1 cellular context compared by ENCODE assay signal in genomic region chr14:103378042-103378854, GRCh38.
TF ChIP-seq lines count a peak whose summit lies in the region.

No MANE protein-coding gene starts in this region.

TF ChIP-seq in K562, 482 proteins besides CTCF, POLR2A, EP300 and RAD21 (continued from another document and continues in another):
- TF ChIP-seq ZNF512 (tag; IDR thresholded peaks at IDR 0.05) = no peak
- TF ChIP-seq CHAMP1 (IDR thresholded peaks at IDR 0.05) = 0 out of 2 replicates have a peak, but pooled peaks have one; percentile 20
- TF ChIP-seq SMARCE1 (IDR thresholded peaks at IDR 0.05) = peak; percentile 92
- no peak for TF ChIP-seq BACH1 (tag; IDR thresholded peaks at IDR 0.05)
- peak; percentile 87 for TF ChIP-seq PML (IDR thresholded peaks at IDR 0.05; ENCODE audit: low read length)
- no peak for TF ChIP-seq PRPF4 (IDR thresholded peaks at IDR 0.05; ENCODE audit: insufficient read depth, low read depth, low read length, poor library complexity, severe bottlenecking)
- peak in 1 of 2 experiments; percentile 31; a peak in 2 of 4 replicates for TF ChIP-seq NRF1 (conservative IDR thresholded peaks at IDR 0.05 in 1 of 2, IDR thresholded peaks at IDR 0.05 in 1 of 2)
- TF ChIP-seq JUN (IDR thresholded peaks at IDR 0.05; ENCODE audit: borderline replicate concordance, low read depth, low read length) = peak; percentile 64; the same call in 1 of the 2 replicates
- no peak for TF ChIP-seq JUN (CRISPR knock-in tag; IDR thresholded peaks at IDR 0.05; ENCODE audit: borderline replicate concordance)
- peak; percentile 55; the same call in 1 of the 2 replicates for TF ChIP-seq ZBED1 (IDR thresholded peaks at IDR 0.05)
- no peak; the same call in 1 of the 2 replicates for TF ChIP-seq ZNF584 (CRISPR knock-in tag; IDR thresholded peaks at IDR 0.05; ENCODE audit: low read depth)
- TF ChIP-seq USF1 (CRISPR knock-in tag; IDR thresholded peaks at IDR 0.05) = no peak
- peak; percentile 95 for TF ChIP-seq TAL1 (IDR thresholded peaks at IDR 0.05)
- TF ChIP-seq NBN (IDR thresholded peaks at IDR 0.05; ENCODE audit: low read depth) = peak; percentile 89
- TF ChIP-seq CHD7 (IDR thresholded peaks at IDR 0.05; ENCODE audit: low read depth, low read length) = no peak
- TF ChIP-seq RAD51 (IDR thresholded peaks at IDR 0.05; ENCODE audit: borderline replicate concordance, low read depth) = no peak
- TF ChIP-seq RCOR1 (IDR thresholded peaks at IDR 0.05; ENCODE audit: borderline replicate concordance in 1 of 2, low read depth in 2 of 2, low read length in 2 of 2) = peak; percentile 52 to 88; a peak in 3 of 4 replicates
- TF ChIP-seq HINFP (tag; conservative IDR thresholded peaks at IDR 0.05; ENCODE audit: low read depth) = no peak
- TF ChIP-seq SAFB (IDR thresholded peaks at IDR 0.05; ENCODE audit: borderline replicate concordance, low read depth, low read length) = no peak
- TF ChIP-seq SAFB2 (IDR thresholded peaks at IDR 0.05; ENCODE audit: borderline replicate concordance, low read depth, low read length, severe bottlenecking) = no peak
- TF ChIP-seq MTA2 (IDR thresholded peaks at IDR 0.05; ENCODE audit: low read depth) = peak; percentile 87
- TF ChIP-seq GABPA (tag; conservative IDR thresholded peaks at IDR 0.05; ENCODE audit: low read depth) = no peak
- TF ChIP-seq DMBX1 (CRISPR knock-in tag; IDR thresholded peaks at IDR 0.05; ENCODE audit: borderline replicate concordance) = no peak
- TF ChIP-seq MBD2 (IDR thresholded peaks at IDR 0.05; ENCODE audit: borderline replicate concordance, low read depth) = 0 out of 2 replicates have a peak, but pooled peaks have one; percentile 53
- no peak for TF ChIP-seq SMARCB1 (IDR thresholded peaks at IDR 0.05; ENCODE audit: insufficient read length, low read depth)
- no peak for TF ChIP-seq TOE1 (IDR thresholded peaks at IDR 0.05; ENCODE audit: borderline replicate concordance)
- no peak for TF ChIP-seq TOE1 (CRISPR knock-in tag; IDR thresholded peaks at IDR 0.05; ENCODE audit: borderline replicate concordance, low read depth)
- TF ChIP-seq ZNF212 (CRISPR knock-in tag; IDR thresholded peaks at IDR 0.05) = no peak
- TF ChIP-seq BRF2 (IDR thresholded peaks at IDR 0.05; ENCODE audit: borderline replicate concordance, insufficient read depth, insufficient read length) = no peak
- no peak for TF ChIP-seq ERF (CRISPR knock-in tag; IDR thresholded peaks at IDR 0.05)
- TF ChIP-seq MTA3 (IDR thresholded peaks at IDR 0.05; ENCODE audit: borderline replicate concordance) = peak; percentile 79
- peak; percentile 96 for TF ChIP-seq TCF3 (CRISPR knock-in tag; IDR thresholded peaks at IDR 0.05)
- TF ChIP-seq ZNF24 (IDR thresholded peaks at IDR 0.05) = peak; percentile 71; the same call in 1 of the 2 replicates
- TF ChIP-seq ZNF347 (CRISPR knock-in tag; IDR thresholded peaks at IDR 0.05; ENCODE audit: low read depth) = no peak
- TF ChIP-seq ESRRA (IDR thresholded peaks at IDR 0.05; ENCODE audit: borderline replicate concordance, low read depth) = no peak
- TF ChIP-seq ARID1B (IDR thresholded peaks at IDR 0.05) = peak; percentile 97
- peak; percentile 37 to 65; a peak in 3 of 4 replicates for TF ChIP-seq MAZ (CRISPR knock-in tag; conservative IDR thresholded peaks at IDR 0.05 in 1 of 2, IDR thresholded peaks at IDR 0.05 in 1 of 2)
- peak; percentile 78 for TF ChIP-seq VEZF1 (CRISPR knock-in tag; IDR thresholded peaks at IDR 0.05)
- peak; percentile 18; the same call in 1 of the 2 replicates for TF ChIP-seq TFAP4 (CRISPR knock-in tag; IDR thresholded peaks at IDR 0.05; ENCODE audit: borderline replicate concordance)
